ENCODE assay signal across 17 cellular contexts in genomic region chr6:108585921-108586320, GRCh38. TPM values are rescaled to one million over a fixed set of nuclear protein-coding genes. Genes with fewer than 3 reads are reported as not detected.
DNase-seq lines count a peak whose midpoint lies in the region; ATAC-seq and TF ChIP-seq lines count a peak whose summit lies in the region.
"Had no signal": no experiment of that assay in that cellular context is flagged by ENCODE, and none has a peak within 500 bp of the region (broad histone marks: within the 10 kb centered on the region; RNA-seq: fewer than 3 reads in every experiment).

No MANE protein-coding gene starts in this region.

- H2BK120ac ChIP-seq in IMR-90 (ENCODE audit: low read depth, low read length) = 0 out of 2 replicates have a peak overlapping the region, but pooled peaks have one; percentile 17

- H3K27ac ChIP-seq in IMR-90 (ENCODE audit: insufficient read depth, low read length) (no peak overlapping the region; the same call in 1 of the 2 replicates), caudate nucleus (ENCODE audit: low read depth, low read length) (peak overlapping the region; percentile 61), muscle layer of colon (ENCODE audit: low read depth, low read length) (peak overlapping the region; percentile 58), substantia nigra (ENCODE audit: low read depth, low read length, poor library complexity, severe bottlenecking) (peak overlapping the region; percentile 35)

- DNase-seq in IMR-90 (no peak), caudate nucleus (lab: John Stamatoyannopoulos, UW) (no peak), substantia nigra (lab: John Stamatoyannopoulos, UW) (no peak), AG08395 (ENCODE audit: low spot score) (no peak), activated gamma-delta T cell treated with Interleukin-2 at 50 U/mL for 16 hours (no peak), NCI-H2171 treated with DMSO at 0.1 percent for 48 hours (lab: John Stamatoyannopoulos, UW) (no peak)
- DNase-seq in central memory CD4-positive, alpha-beta T cell = no peak
- DNase-seq: activated effector memory CD4-positive, alpha-beta T cell treated with anti-CD3 and anti-CD28 coated beads, Interleukin-2, amount 50 U/mL, for 16 hours; AML-193; effector memory CD4-positive, alpha-beta T cell; foreskin melanocyte; immature natural killer cell; NCI-H1105 treated with DMSO at 0.1 percent for 48 hours; stimulated activated naive B cell treated with anti-CD40 and anti-IgM and Interleukin-4, amounts not matched to agents 10 μg/mL and 1 μg/mL and 100 μg/mL, for 72 hours had no signal

- peak overlapping the region; percentile 22; the same call in 1 of the 2 replicates for H2BK20ac ChIP-seq in IMR-90 (ENCODE audit: low read depth, low read length)

- H3K9me3 ChIP-seq in IMR-90 (ENCODE audit: control insufficient read depth, insufficient read depth, low read length) (no peaks in the 10 kb centered on the region), muscle layer of colon (ENCODE audit: low read length) (no peaks in the 10 kb centered on the region)

- peaks cover 23 to 74% of the 10 kb centered on the region in 2 experiments for H3K79me1 ChIP-seq in IMR-90 (ENCODE audit: low read depth in 1 of 2, low read length in 2 of 2)

- H3K9ac ChIP-seq in IMR-90 (ENCODE audit: low read depth, low read length) (0 out of 2 replicates have a peak overlapping the region, but pooled peaks have one; percentile 13), muscle layer of colon (ENCODE audit: low read length) (no peak overlapping the region)

- no peak for ATAC-seq in IMR-90 (ENCODE audit: low read depth)
- ATAC-seq: HepG2, WTC11 had no signal

- no peak overlapping the region; the same call in 1 of the 2 replicates for H3K14ac ChIP-seq in IMR-90 (replicated peaks; ENCODE audit: low read depth, low read length)

- 80% methylated on average over 1 of the region's 4 CpGs; no CpG with 5 or more reads in 1 of the 2 experiments for WGBS in IMR-90 (ENCODE audit: extremely low coverage in 2 of 2, insufficient read length in 1 of 2), 2 experiments

- H2AFZ ChIP-seq in IMR-90 (replicated peaks; ENCODE audit: low read length, poor library complexity) = no peak overlapping the region

- no peak overlapping the region for H3K18ac ChIP-seq in IMR-90 (ENCODE audit: low read depth, low read length)

- H3K4ac ChIP-seq in IMR-90 (ENCODE audit: low read depth, low read length) = peak overlapping the region; percentile 34; the same call in 1 of the 2 replicates

- no peaks in the 10 kb centered on the region for H3K27me3 ChIP-seq in IMR-90 (ENCODE audit: control insufficient read depth, insufficient read depth, low read length)
- H3K27me3 ChIP-seq in muscle layer of colon (ENCODE audit: control insufficient read depth in 1 of 2, insufficient read depth in 2 of 2, low read length in 2 of 2) = no peaks in the 10 kb centered on the region

- no peak overlapping the region for H2AK5ac ChIP-seq in IMR-90 (ENCODE audit: low read depth, low read length)

- in situ Hi-C loops in IMR-90 (cut with MboI; ENCODE audit: low sequenced_read_pairs) = no loop called here

- no peak overlapping the region for H2BK5ac ChIP-seq in IMR-90 (ENCODE audit: low read depth, low read length, poor library complexity, severe bottlenecking)

- dilution Hi-C loops in IMR-90 (cut with HindIII; ENCODE audit: low sequenced_read_pairs, unreplicated experiment) = no loop called here

- peaks cover 1% of the 10 kb centered on the region; the same call in 1 of the 2 replicates for H3K36me3 ChIP-seq in IMR-90 (ENCODE audit: control insufficient read depth, insufficient read depth, low read length)
- no peaks in the 10 kb centered on the region for H3K36me3 ChIP-seq in muscle layer of colon (ENCODE audit: insufficient read depth, low read length)

- no peak for TF ChIP-seq CTCF in IMR-90 (conservative IDR thresholded peaks at IDR 0.05; ENCODE audit: low read depth, low read length)

- H3K4me3 ChIP-seq in IMR-90 (ENCODE audit: insufficient read depth, low read depth, low read length) (no peak overlapping the region), muscle layer of colon (ENCODE audit: low read depth in 1 of 2, low read length in 2 of 2) (no peak overlapping the region)

- H3K4me2 ChIP-seq in IMR-90 (ENCODE audit: low read depth, low read length) = no peak overlapping the region

- no peak overlapping the region for H4K8ac ChIP-seq in IMR-90 (ENCODE audit: low read depth in 2 of 2, low read length in 2 of 2)

- BruUV-seq in IMR-90 (replicated peaks; lab: Mats Ljungman, UMichigan) = no TSS peak

- intact Hi-C loops in IMR-90 (cut with micrococcal nuclease) = no loop called here

- no peak for TF ChIP-seq RAD21 in IMR-90 (IDR thresholded peaks at IDR 0.05; ENCODE audit: low read length)

- H3K23ac ChIP-seq in IMR-90 (ENCODE audit: low read depth, low read length) = peak overlapping the region; percentile 72

- peaks cover 84% of the 10 kb centered on the region for H4K20me1 ChIP-seq in IMR-90 (ENCODE audit: insufficient read depth, low read length)

- H2BK15ac ChIP-seq in IMR-90 (ENCODE audit: low read depth, low read length) = no peak overlapping the region

- H3K4me1 ChIP-seq in IMR-90 (ENCODE audit: control insufficient read depth, insufficient read depth, low read length) = peaks cover 42% of the 10 kb centered on the region
- peaks cover 94% of the 10 kb centered on the region for H3K4me1 ChIP-seq in muscle layer of colon (ENCODE audit: insufficient read depth, low read length)

- no peak overlapping the region for H2AK9ac ChIP-seq in IMR-90 (replicated peaks; ENCODE audit: low read depth, low read length, poor library complexity)

- no peak overlapping the region for H4K5ac ChIP-seq in IMR-90 (ENCODE audit: low read depth, low read length)

- no peak overlapping the region for H4K91ac ChIP-seq in IMR-90 (ENCODE audit: insufficient read depth, low read depth, low read length)

- TF ChIP-seq POLR2A in IMR-90 (IDR thresholded peaks at IDR 0.05; ENCODE audit: low read depth, low read length) = no peak

- H3K56ac ChIP-seq in IMR-90 (ENCODE audit: extremely low read depth, insufficient read depth, low read length) = no peak overlapping the region

- POLR2A ChIA-PET in IMR-90 (lab: Charles Lee; ENCODE audit: unreplicated experiment) = no interaction called here

- CTCF ChIA-PET in IMR-90 (lab: Yijun Ruan, JAX) = interaction anchor here (1.4 kb wide), 1 partner anchor 21 kb away, joined by 4 read pairs; no protein-coding TSS in a partner anchor

- H3K9me1 ChIP-seq in IMR-90 (ENCODE audit: insufficient read depth, low read length) = peaks cover 42% of the 10 kb centered on the region

TF ChIP-seq in IMR-90, 13 proteins besides CTCF, POLR2A, EP300 and RAD21:
- TF ChIP-seq RFX5 (IDR thresholded peaks at IDR 0.05; ENCODE audit: low read depth, low read length) (no peak), CHD1 (IDR thresholded peaks at IDR 0.05; ENCODE audit: low read depth, low read length) (no peak), MAZ (IDR thresholded peaks at IDR 0.05; ENCODE audit: borderline replicate concordance, low read depth, low read length) (no peak), CEBPB (IDR thresholded peaks at IDR 0.05; ENCODE audit: low read depth, low read length) (no peak), FOS (IDR thresholded peaks at IDR 0.05; ENCODE audit: low read depth, low read length) (no peak), USF2 (IDR thresholded peaks at IDR 0.05; ENCODE audit: low read depth, low read length) (no peak), BHLHE40 (IDR thresholded peaks at IDR 0.05; ENCODE audit: low read depth, low read length) (no peak), ELK1 (IDR thresholded peaks at IDR 0.05; ENCODE audit: borderline replicate concordance, low read depth, low read length) (no peak), MAFK (IDR thresholded peaks at IDR 0.05; ENCODE audit: low read depth, low read length) (no peak), NFE2L2 (IDR thresholded peaks at IDR 0.05; ENCODE audit: low read depth, low read length) (no peak), RCOR1 (IDR thresholded peaks at IDR 0.05; ENCODE audit: insufficient replicate concordance, low read length) (no peak), SMC3 (IDR thresholded peaks at IDR 0.05; ENCODE audit: low read depth, low read length) (no peak), MXI1 (IDR thresholded peaks at IDR 0.05; ENCODE audit: borderline replicate concordance, low read depth, low read length) (no peak)

RNA-seq across cellular contexts. Expression of gene FOXO3, which starts 25.2 kb away (rescaled TPM):
- 35.3 and 38.7 TPM in 2 replicates for total RNA-seq in IMR-90 (2012; rRNA removed)
- polyA plus RNA-seq in IMR-90 (2012; rRNA removed) = 17.5 and 19.1 TPM in 2 replicates
- polyA plus RNA-seq in IMR-90 (2012; cell fraction: cytosol; rRNA removed) = 12.9 and 22.4 TPM in 2 replicates
- polyA plus RNA-seq in IMR-90 (2012; cell fraction: nucleus; rRNA removed; ENCODE audit: low replicate concordance) = 13.2 and 15.6 TPM in 2 replicates
